7 cellular contexts compared by ENCODE assay signal in genomic region chr18:33304277-33304676, GRCh38.
"Had no signal": no experiment of that assay in that cellular context is flagged by ENCODE, and none has a peak within 500 bp of the region (broad histone marks: within the 10 kb centered on the region; RNA-seq: fewer than 3 reads in every experiment).

No MANE protein-coding gene starts in this region.

- H3K4me2 ChIP-seq: GM23338 had no signal

- DNase-seq: H9, HCEC 1CT, KBM-7 had no signal

- FAIRE-seq: H1, H54, HTR-8/SVneo had no signal

- ATAC-seq: GM23338 had no signal

- H3K4me3 ChIP-seq: GM23338 had no signal

- H2AFZ ChIP-seq: GM23338 had no signal

- H3K27ac Mint-ChIP-seq: GM23338, H9 had no signal

- H3K4me3 Mint-ChIP-seq: GM23338, H9 had no signal
